Comparison of ENCODE assay signal across 10 cellular contexts in genomic region chr3:52707585-52707984, GRCh38. TPM values are rescaled to one million over a fixed set of nuclear protein-coding genes. Genes with fewer than 3 reads are reported as not detected.
A peak's percentile ranks its signal among the peaks of the same experiment; 100 is the strongest.
DNase-seq lines count a peak whose midpoint lies in the region; FAIRE-seq and TF ChIP-seq lines count a peak whose summit lies in the region.
"Had no signal": no experiment of that assay in that cellular context is flagged by ENCODE, and none has a peak within 500 bp of the region (broad histone marks: within the 10 kb centered on the region; RNA-seq: fewer than 3 reads in every experiment).

No MANE protein-coding gene starts in this region.

- H3K27me3 Mint-ChIP-seq in MCF 10A (ENCODE audit: insufficient read depth, unreplicated experiment) = no peaks in the 10 kb centered on the region
- no peaks in the 10 kb centered on the region for H3K27me3 Mint-ChIP-seq in type B pancreatic cell

- CTCF ChIA-PET in MCF 10A (lab: Yijun Ruan, JAX) = interaction anchor here (0.6 to 1.2 kb wide), 5 partner anchors 9 to 34 kb away, joined by 3 to 6 read pairs (median 4); no protein-coding TSS in a partner anchor

- H3K36me3 Mint-ChIP-seq in MCF 10A (ENCODE audit: insufficient read depth, unreplicated experiment) = peaks cover 36% of the 10 kb centered on the region
- H3K36me3 Mint-ChIP-seq in type B pancreatic cell = peaks cover 11% of the 10 kb centered on the region

- no peak for FAIRE-seq in HTR-8/SVneo (lab: Jason Lieb, UNC)

- BruUV-seq in MCF 10A (replicated peaks; lab: Mats Ljungman, UMichigan) = no TSS peak

- no peak overlapping the region for H3K27ac Mint-ChIP-seq in MCF 10A (ENCODE audit: low read depth, unreplicated experiment)
- H3K27ac Mint-ChIP-seq in type B pancreatic cell = peak overlapping the region; percentile 59

- intact Hi-C loops in MCF 10A (cut with micrococcal nuclease) (no loop called here), breast epithelium (cut with DNase I; ENCODE audit: low total_unique reads) (loop anchor here (10.0 kb wide), 1 partner anchor 173 kb away; the partner anchor contains the start of genes NT5DC2 and UQCC5), adrenal gland (cut with DNase I) (no loop called here)

- H3K4me1 ChIP-seq in breast epithelium = peaks cover 0 to 24% of the 10 kb centered on the region in 2 donors
- H3K4me1 ChIP-seq in iPS-18a (ENCODE audit: control insufficient read depth, low read depth, low read length) = peaks cover 5% of the 10 kb centered on the region
- H3K4me1 ChIP-seq in adrenal gland (replicated peaks in 1 of 2) = peaks cover 28 to 41% of the 10 kb centered on the region in 2 donors

- H3K27me3 ChIP-seq in breast epithelium (no peaks in the 10 kb centered on the region), WERI-Rb-1 (ENCODE audit: insufficient read depth, low read depth, severe bottlenecking) (no peaks in the 10 kb centered on the region), iPS-18a (ENCODE audit: control insufficient read depth, insufficient read depth, low read length) (no peaks in the 10 kb centered on the region), adrenal gland (no peaks in the 10 kb centered on the region)
- H3K27me3 ChIP-seq: testis had no signal

- TF ChIP-seq POLR2A in breast epithelium (IDR thresholded peaks at IDR 0.05) = no peak
- TF ChIP-seq POLR2A in adrenal gland (IDR thresholded peaks at IDR 0.05) = no peak

- DNase-seq in MCF 10A (ENCODE audit: unreplicated experiment) (no peak), breast epithelium (ENCODE audit: low spot score in 2 of 2) (no peak), WERI-Rb-1 (no peak), type B pancreatic cell (ENCODE audit: extremely low spot score, unreplicated experiment) (no peak), adrenal gland (no peak), putamen (ENCODE audit: low spot score) (no peak), HTR-8/SVneo (ENCODE audit: insufficient read length, low spot score) (no peak)
- DNase-seq: testis had no signal

- H3K9me3 Mint-ChIP-seq in MCF 10A (ENCODE audit: unreplicated experiment) (no peaks in the 10 kb centered on the region), type B pancreatic cell (no peaks in the 10 kb centered on the region)

- no peak overlapping the region for H3K9ac ChIP-seq in iPS-18a (ENCODE audit: low read length)

- WGBS in adrenal gland, 4 donors = 65 to 80% (median 74%) methylated on average over 4 of the region's 4 CpGs

- H3K27ac ChIP-seq in breast epithelium (peak overlapping the region in 1 of 2 donors; percentile 25), WERI-Rb-1 (peak overlapping the region; percentile 90), iPS-18a (ENCODE audit: low read length) (no peak overlapping the region), adrenal gland (no peak overlapping the region)
- H3K27ac ChIP-seq: C4-2B had no signal

- no peaks in the 10 kb centered on the region for H3K9me3 ChIP-seq in breast epithelium
- no peaks in the 10 kb centered on the region for H3K9me3 ChIP-seq in WERI-Rb-1 (ENCODE audit: severe bottlenecking)
- no peaks in the 10 kb centered on the region for H3K9me3 ChIP-seq in iPS-18a (ENCODE audit: control insufficient read depth, low read depth, low read length)
- no peaks in the 10 kb centered on the region for H3K9me3 ChIP-seq in adrenal gland (replicated peaks in 1 of 3)
- H3K9me3 ChIP-seq: testis had no signal

- H3K4me3 ChIP-seq in breast epithelium (peak overlapping the region in 1 of 3 donors; percentile 93), WERI-Rb-1 (ENCODE audit: low read depth, low read length) (peak overlapping the region; percentile 97), iPS-18a (ENCODE audit: low read length) (peak overlapping the region; percentile 99), adrenal gland (peak overlapping the region in 1 of 4 donors; percentile 22)

- no peak for TF ChIP-seq CTCF in MCF 10A (IDR thresholded peaks at IDR 0.05; ENCODE audit: unreplicated experiment)
- TF ChIP-seq CTCF in breast epithelium (IDR thresholded peaks at IDR 0.05) = no peak
- TF ChIP-seq CTCF in WERI-Rb-1 (IDR thresholded peaks at IDR 0.05; ENCODE audit: low read depth, low read length) = no peak
- TF ChIP-seq CTCF in type B pancreatic cell (conservative IDR thresholded peaks at IDR 0.05) = no peak
- TF ChIP-seq CTCF in adrenal gland (IDR thresholded peaks at IDR 0.05) = no peak

- H3K36me3 ChIP-seq in breast epithelium (no peaks in the 10 kb centered on the region), WERI-Rb-1 (peaks cover 39% of the 10 kb centered on the region), iPS-18a (ENCODE audit: control insufficient read depth, low read depth, low read length) (peaks cover 12% of the 10 kb centered on the region), adrenal gland (replicated peaks in 1 of 2) (peaks cover 0 to 17% of the 10 kb centered on the region in 2 donors)

- H3K4me1 Mint-ChIP-seq in MCF 10A (ENCODE audit: insufficient read depth, unreplicated experiment) (peaks cover 7% of the 10 kb centered on the region), type B pancreatic cell (ENCODE audit: unreplicated experiment) (peaks cover 18% of the 10 kb centered on the region)

- POLR2A ChIA-PET in MCF 10A (lab: Yijun Ruan, JAX) = interaction anchor here (0.6 to 4.1 kb wide), 4 partner anchors 12 to 63 kb away, joined by 3 to 34 read pairs (median 4); partner anchors contain the start of gene NEK4

- H3K4me3 Mint-ChIP-seq in MCF 10A (ENCODE audit: unreplicated experiment) = peak overlapping the region; percentile 95
- peak overlapping the region; percentile 79 for H3K4me3 Mint-ChIP-seq in type B pancreatic cell

RNA-seq across cellular contexts. Expression of gene SPCS1, which starts 1.7 kb away (rescaled TPM):
- 135 and 172 TPM in 2 replicates for total RNA-seq in MCF 10A (2022)
- total RNA-seq in breast epithelium = 10 to 100 TPM; 77.1 to 90.2 (median 86.5) TPM
- 102 and 119 TPM in 2 replicates for total RNA-seq in type B pancreatic cell (ENCODE audit: low replicate concordance)
- 100 to 1,000 TPM; 114 to 409 (median 165) TPM for total RNA-seq in adrenal gland
- polyA plus RNA-seq in adrenal gland = 100 to 1,000 TPM in 1 of 3 donors, 10 to 100 TPM in 2; 42.2 to 259 (median 73.4) TPM

RNA-seq across cellular contexts. Expression of gene GLT8D1, which starts 2.0 kb away (rescaled TPM):
- 42.2 and 48.1 TPM in 2 replicates for total RNA-seq in MCF 10A (2022)
- 10 to 100 TPM; 44.5 to 65.7 (median 56.4) TPM for total RNA-seq in breast epithelium
- total RNA-seq in type B pancreatic cell (ENCODE audit: low replicate concordance) = 66.1 and 72.7 TPM in 2 replicates
- total RNA-seq in adrenal gland = 10 to 100 TPM; 53.4 to 71.7 (median 62.0) TPM
- polyA plus RNA-seq in adrenal gland = 10 to 100 TPM; 49.1 to 98.9 (median 52.5) TPM

RNA-seq across cellular contexts. Expression of gene GNL3, which starts 21.8 kb away (rescaled TPM):
- total RNA-seq in MCF 10A (2022) (163 and 200 TPM in 2 replicates), breast epithelium (100 to 1,000 TPM in 2 of 3 donors, 10 to 100 TPM in 1; 57.3 to 137 (median 126) TPM), type B pancreatic cell (ENCODE audit: low replicate concordance) (114 and 118 TPM in 2 replicates), adrenal gland (10 to 100 TPM; 23.5 to 80.2 (median 50.6) TPM)
- polyA plus RNA-seq in adrenal gland = 100 to 1,000 TPM in 1 of 3 donors, 10 to 100 TPM in 2; 71.8 to 229 (median 95.2) TPM

RNA-seq across cellular contexts. Expression of gene PBRM1, which starts 21.9 kb away (rescaled TPM):
- 49.3 and 56.9 TPM in 2 replicates for total RNA-seq in MCF 10A (2022)
- total RNA-seq in breast epithelium = 10 to 100 TPM; 81.0 to 98.7 (median 98.6) TPM
- 78.3 and 88.6 TPM in 2 replicates for total RNA-seq in type B pancreatic cell (ENCODE audit: low replicate concordance)
- 100 to 1,000 TPM in 1 of 8 donors, 10 to 100 TPM in 7; 32.9 to 108 (median 49.3) TPM for total RNA-seq in adrenal gland
- polyA plus RNA-seq in adrenal gland = 10 to 100 TPM in 2 of 3 donors, 1 to 10 TPM in 1; 4.2 to 23.4 (median 10.2) TPM
